Comparison of ENCODE assay signal across 14 cellular contexts in genomic region chr13:21240586-21240985, GRCh38.
DNase-seq lines count a peak whose midpoint lies in the region; FAIRE-seq and TF ChIP-seq lines count a peak whose summit lies in the region.
"Had no signal": no experiment of that assay in that cellular context is flagged by ENCODE, and none has a peak within 500 bp of the region (broad histone marks: within the 10 kb centered on the region; RNA-seq: fewer than 3 reads in every experiment).

No MANE protein-coding gene starts in this region.

- no peaks in the 10 kb centered on the region for H3K36me3 ChIP-seq in endothelial cell of umbilical vein (ENCODE audit: control insufficient read depth in 2 of 2, extremely low read depth in 1 of 2, insufficient read depth in 2 of 2, low read length in 2 of 2)
- H3K36me3 ChIP-seq in neural progenitor cell = no peaks in the 10 kb centered on the region
- H3K36me3 ChIP-seq: Peyer's patch, uterus had no signal

- dilution Hi-C loops in endothelial cell of umbilical vein (cut with MboI; ENCODE audit: extremely low pct_ligation_motif_present, low sequenced_read_pairs) = no loop called here

- H3K27ac Mint-ChIP-seq in neural progenitor cell = no peak overlapping the region
- H3K27ac Mint-ChIP-seq: activated T-helper 1 cell treated with anti-CD3 and anti-CD28 coated beads, Interleukin-12 subunit alpha, Interleukin-12 subunit beta, Interleukin-2, Interleukin-4 antibody, amounts not matched to agents 30 ng/mL and 10 ng/mL and 1 ng/mL, durations not matched to agents 14 hours and 24 hours and 36 hours had no signal

- H3K9me3 Mint-ChIP-seq in neural progenitor cell = peaks cover 4% of the 10 kb centered on the region

- no TSS peak for BruUV-seq in endothelial cell of umbilical vein (replicated peaks; lab: Mats Ljungman, UMichigan)

- H3K36me3 Mint-ChIP-seq in neural progenitor cell = no peaks in the 10 kb centered on the region

- H3K27me3 Mint-ChIP-seq in neural progenitor cell (ENCODE audit: insufficient read depth, low read depth) = peaks cover 3% of the 10 kb centered on the region

- DNase-seq in ELR (ENCODE audit: low read depth) (peak; percentile 82), M059J (ENCODE audit: low read depth) (peak; percentile 82), endothelial cell of umbilical vein (ENCODE audit: low read depth, low spot score) (peak; percentile 13), renal cortical epithelial cell (ENCODE audit: low read depth) (peak; percentile 77), D341Med (ENCODE audit: low spot score) (no peak), neural progenitor cell (ENCODE audit: low spot score) (no peak), H54 (ENCODE audit: insufficient read length, low spot score) (no peak)
- DNase-seq: activated CD4-positive, CD25-positive, alpha-beta regulatory T cell; DMS79 treated with DMSO at 0.1 percent for 48 hours; NCI-H2171 treated with DMSO at 0.1 percent for 48 hours; Peyer's patch; retina; uterus had no signal

- POLR2A ChIA-PET in endothelial cell of umbilical vein (lab: Charles Lee) = no interaction called here

- H3K9me1 ChIP-seq in endothelial cell of umbilical vein (replicated peaks; ENCODE audit: control insufficient read depth, extremely low read depth, insufficient read depth, low read length) = no peaks in the 10 kb centered on the region

- peaks cover 5% of the 10 kb centered on the region for H3K4me1 Mint-ChIP-seq in neural progenitor cell

- TF ChIP-seq CTCF in endothelial cell of umbilical vein (IDR thresholded peaks at IDR 0.05; ENCODE audit: extremely low read depth in 1 of 2, insufficient read depth in 1 of 2, low read depth in 1 of 2, low read length in 2 of 2) = no peak
- no peak for TF ChIP-seq CTCF in neural progenitor cell (IDR thresholded peaks at IDR 0.05)

- H3K9ac ChIP-seq in endothelial cell of umbilical vein (replicated peaks; ENCODE audit: extremely low read depth, insufficient read depth, low read length) = no peak overlapping the region
- no peak overlapping the region for H3K9ac ChIP-seq in neural progenitor cell

- intact Hi-C loops in endothelial cell of umbilical vein (cut with micrococcal nuclease) = no loop called here

- CTCF ChIA-PET in endothelial cell of umbilical vein (lab: Charles Lee) = interaction anchor here (1.2 kb wide), 1 partner anchor 9 kb away, joined by 4 read pairs; no protein-coding TSS in a partner anchor

- H3K79me2 ChIP-seq in endothelial cell of umbilical vein (ENCODE audit: control insufficient read depth, insufficient read depth, low read length) (no peaks in the 10 kb centered on the region), neural progenitor cell (ENCODE audit: low read depth) (no peaks in the 10 kb centered on the region)

- H3K9me3 ChIP-seq in endothelial cell of umbilical vein (replicated peaks; ENCODE audit: control insufficient read depth, insufficient read depth, low read length) (no peaks in the 10 kb centered on the region), neural progenitor cell (ENCODE audit: low read depth) (no peaks in the 10 kb centered on the region)
- H3K9me3 ChIP-seq: Peyer's patch, uterus had no signal

- H3K4me3 ChIP-seq in endothelial cell of umbilical vein (replicated peaks in 1 of 3; ENCODE audit: insufficient read depth in 1 of 3, low read depth in 1 of 3, low read length in 3 of 3) = no peak overlapping the region
- no peak overlapping the region for H3K4me3 ChIP-seq in neural progenitor cell
- H3K4me3 ChIP-seq: Peyer's patch, uterus had no signal

- TF ChIP-seq POLR2A in endothelial cell of umbilical vein (IDR thresholded peaks at IDR 0.05; ENCODE audit: low read depth, low read length) (no peak), H54 (IDR thresholded peaks at IDR 0.05; ENCODE audit: low read depth, low read length) (no peak)

- H2AFZ ChIP-seq in endothelial cell of umbilical vein (ENCODE audit: low read depth, low read length) (peak overlapping the region; percentile 51), neural progenitor cell (replicated peaks) (no peak overlapping the region)

- H3K4me1 ChIP-seq in endothelial cell of umbilical vein (ENCODE audit: control insufficient read depth, extremely low read depth, insufficient read depth, low read length) (no peaks in the 10 kb centered on the region), neural progenitor cell (no peaks in the 10 kb centered on the region)
- H3K4me1 ChIP-seq: Peyer's patch, uterus had no signal

- FAIRE-seq in endothelial cell of umbilical vein (lab: Jason Lieb, UNC) (peak; percentile 40), H54 (lab: Jason Lieb, UNC) (no peak)

- no peak overlapping the region for H3K4me3 Mint-ChIP-seq in neural progenitor cell
- H3K4me3 Mint-ChIP-seq: activated T-helper 1 cell treated with anti-CD3 and anti-CD28 coated beads, Interleukin-12 subunit alpha, Interleukin-12 subunit beta, Interleukin-2, Interleukin-4 antibody, amounts not matched to agents 30 ng/mL and 10 ng/mL and 1 ng/mL, durations not matched to agents 14 hours and 24 hours and 36 hours had no signal

- no peaks in the 10 kb centered on the region for H3F3A ChIP-seq in neural progenitor cell (ENCODE audit: low read depth)

- H3K27me3 ChIP-seq in endothelial cell of umbilical vein (ENCODE audit: control insufficient read depth in 2 of 2, insufficient read depth in 2 of 2, low read length in 2 of 2) = peaks cover 4% of the 10 kb centered on the region in 2 experiments
- no peaks in the 10 kb centered on the region for H3K27me3 ChIP-seq in neural progenitor cell
- H3K27me3 ChIP-seq: Peyer's patch, uterus had no signal

- H3K4me2 ChIP-seq in endothelial cell of umbilical vein (ENCODE audit: insufficient read depth, low read length) = no peak overlapping the region
- no peak overlapping the region for H3K4me2 ChIP-seq in neural progenitor cell

- H4K20me1 ChIP-seq in endothelial cell of umbilical vein (replicated peaks; ENCODE audit: control insufficient read depth, extremely low read depth, insufficient read depth, low read length) = no peaks in the 10 kb centered on the region
- no peaks in the 10 kb centered on the region for H4K20me1 ChIP-seq in neural progenitor cell (ENCODE audit: low read depth)

- H3K27ac ChIP-seq in endothelial cell of umbilical vein (ENCODE audit: insufficient read depth, low read depth, low read length) (no peak overlapping the region), neural progenitor cell (no peak overlapping the region)
- H3K27ac ChIP-seq: Peyer's patch had no signal

TF ChIP-seq in endothelial cell of umbilical vein, 7 proteins besides CTCF, POLR2A, EP300 and RAD21:
- TF ChIP-seq MAX (IDR thresholded peaks at IDR 0.05; ENCODE audit: insufficient read depth, insufficient read length) (no peak), EZH2 (IDR thresholded peaks at IDR 0.05; ENCODE audit: borderline replicate concordance, low read depth, low read length, severe bottlenecking) (no peak), GATA2 (IDR thresholded peaks at IDR 0.05; ENCODE audit: insufficient read depth, insufficient read length, low read depth, low read length) (no peak), JUN (IDR thresholded peaks at IDR 0.05; ENCODE audit: borderline replicate concordance, insufficient read depth, insufficient read length, low read depth) (no peak), MYC (IDR thresholded peaks at IDR 0.05; ENCODE audit: low read depth, low read length) (no peak), FOS (IDR thresholded peaks at IDR 0.05; ENCODE audit: borderline replicate concordance, insufficient read depth, low read length) (no peak), POLR2AphosphoS5 (IDR thresholded peaks at IDR 0.05; ENCODE audit: insufficient read depth, low read depth, low read length) (no peak)

Comparison
In these comparisons a context has a peak if more than half of its experiments do, and no peak if none do; other contexts are left out.
1. DNase-seq: peak in ELR (single experiment), M059J (single experiment), endothelial cell of umbilical vein (single experiment) and renal cortical epithelial cell (single experiment); none in D341Med (single experiment), neural progenitor cell (single experiment) and H54 (single experiment).